13 cellular contexts compared by ENCODE assay signal in genomic region chr2:170651603-170652002, GRCh38.
DNase-seq lines count a peak whose midpoint lies in the region; ATAC-seq, FAIRE-seq and TF ChIP-seq lines count a peak whose summit lies in the region.
"Had no signal": no experiment of that assay in that cellular context is flagged by ENCODE, and none has a peak within 500 bp of the region (broad histone marks: within the 10 kb centered on the region; RNA-seq: fewer than 3 reads in every experiment).

No MANE protein-coding gene starts in this region.

- FAIRE-seq in K562 (lab: Jason Lieb, UNC) = peak; percentile 85

- TF ChIP-seq POLR2A in K562 (conservative IDR thresholded peaks at IDR 0.05) (no peak), adrenal gland (IDR thresholded peaks at IDR 0.05) (no peak)

- H2AFZ ChIP-seq in K562 (ENCODE audit: low read depth, low read length) = peak overlapping the region; percentile 45

- H3K9ac ChIP-seq in K562 (ENCODE audit: insufficient read depth in 1 of 2, low read depth in 2 of 2, low read length in 2 of 2) = no peak overlapping the region

- H3K27ac ChIP-seq in K562 (ENCODE audit: extremely low read depth, low read depth, low read length) (no peak overlapping the region), adrenal gland (no peak overlapping the region)
- H3K27ac ChIP-seq: coronary artery, lower lobe of right lung, uterus had no signal

- no peak; the same call in 1 of the 2 replicates for TF ChIP-seq EP300 in K562 (IDR thresholded peaks at IDR 0.05; ENCODE audit: low read length)

- in situ Hi-C loops in K562 (cut with MboI) = no loop called here

- 27% methylated on average over 8 of the region's 8 CpGs for WGBS in K562 (ENCODE audit: insufficient coverage, low coverage, missing lambda C conversion rate)
- 54 to 62% (median 57%) methylated on average over 8 of the region's 8 CpGs for WGBS in adrenal gland, 4 donors

- H3K9me3 ChIP-seq in K562 (replicated peaks; ENCODE audit: control insufficient read depth, insufficient read depth, low read depth, low read length) = no peaks in the 10 kb centered on the region
- H3K9me3 ChIP-seq in adrenal gland (replicated peaks in 1 of 3) = no peaks in the 10 kb centered on the region
- H3K9me3 ChIP-seq: lower lobe of right lung, uterus had no signal

- H3K27me3 ChIP-seq in K562 (ENCODE audit: control insufficient read depth in 2 of 2, insufficient read depth in 2 of 2, low read length in 2 of 2) (peaks cover 0 to 3% of the 10 kb centered on the region in 2 experiments; a peak in 1 of 5 replicates), adrenal gland (no peaks in the 10 kb centered on the region)
- H3K27me3 ChIP-seq: uterus had no signal

- no peaks in the 10 kb centered on the region for H3K9me1 ChIP-seq in K562 (ENCODE audit: control insufficient read depth, insufficient read depth, low read length)

- peak; percentile 37 for DNase-seq in activated gamma-delta T cell treated with Interleukin-2 at 50 U/mL for 16 hours
- DNase-seq in activated gamma-delta T cell (lab: John Stamatoyannopoulos, UW) = no peak
- peak; percentile 40 to 51 for DNase-seq in activated CD4-positive, alpha-beta T cell treated with anti-CD3 and anti-CD28 coated beads for 4 hours
- peak in 2 of 4 experiments; percentile 17 to 50 for DNase-seq in K562 (ENCODE audit: extremely low read depth in 1 of 4, low spot score in 3 of 4)
- peak; percentile 41 to 87 (median 76) for DNase-seq in stimulated activated naive CD4-positive, alpha-beta T cell (lab: John Stamatoyannopoulos, UW)
- DNase-seq in putamen (ENCODE audit: low spot score) = no peak
- no peak for DNase-seq in adrenal gland
- DNase-seq in NCI-H1417 (lab: John Stamatoyannopoulos, UW) = no peak
- DNase-seq: lower lobe of right lung, NCI-H1694, NCI-H774, uterus had no signal

- POLR2A ChIA-PET in K562 (lab: Yijun Ruan, JAX) = interaction anchor here (0.6 kb wide), 1 partner anchor 151 kb away, joined by 3 read pairs; no protein-coding TSS in a partner anchor

- TF ChIP-seq RAD21 in K562 (CRISPR knock-in tag; conservative IDR thresholded peaks at IDR 0.05 in 1 of 2, IDR thresholded peaks at IDR 0.05 in 1 of 2) = no peak

- BruUV-seq in K562 (replicated peaks; lab: Mats Ljungman, UMichigan) = no TSS peak

- no peaks in the 10 kb centered on the region for H3K79me2 ChIP-seq in K562 (ENCODE audit: control insufficient read depth, insufficient read depth, low read length)

- CTCF ChIA-PET in K562 (lab: Yijun Ruan, JAX; ENCODE audit: low intra/inter-chr PET ratio) = no interaction called here

- peak; percentile 42; the same call in 2 of the 3 replicates for ATAC-seq in K562
- ATAC-seq: lower lobe of right lung had no signal

- no peaks in the 10 kb centered on the region for H3K36me3 ChIP-seq in K562 (ENCODE audit: control insufficient read depth, insufficient read depth, low read length)
- no peaks in the 10 kb centered on the region for H3K36me3 ChIP-seq in adrenal gland (replicated peaks in 1 of 2)
- H3K36me3 ChIP-seq: lower lobe of right lung, uterus had no signal

- no peak for TF ChIP-seq CTCF in K562 (IDR thresholded peaks at IDR 0.05 in 2 of 3, conservative IDR thresholded peaks at IDR 0.05 in 1 of 3; ENCODE audit: insufficient read depth in 2 of 3, low read depth in 1 of 3, low read length in 3 of 3)
- TF ChIP-seq CTCF in adrenal gland (IDR thresholded peaks at IDR 0.05) = no peak

- H3K4me2 ChIP-seq in K562 (ENCODE audit: insufficient read depth, low read length) = no peak overlapping the region

- intact Hi-C loops in K562 (cut with micrococcal nuclease) = no loop called here
- intact Hi-C loops in adrenal gland (cut with DNase I) = no loop called here

- H3K4me3 ChIP-seq in K562 (no peak overlapping the region), adrenal gland (no peak overlapping the region)
- H3K4me3 ChIP-seq: coronary artery, lower lobe of right lung, uterus had no signal

- H4K20me1 ChIP-seq in K562 (replicated peaks; ENCODE audit: control insufficient read depth, insufficient read depth, low read length) = no peaks in the 10 kb centered on the region

- H3K4me1 ChIP-seq in K562 (replicated peaks in 1 of 2; ENCODE audit: control insufficient read depth in 2 of 2, insufficient read depth in 2 of 2, low read length in 2 of 2) (peaks cover 3 to 6% of the 10 kb centered on the region in 2 experiments; a peak in 3 of 5 replicates), adrenal gland (replicated peaks in 1 of 2) (no peaks in the 10 kb centered on the region)
- H3K4me1 ChIP-seq: lower lobe of right lung, uterus had no signal

TF ChIP-seq in K562, 482 proteins besides CTCF, POLR2A, EP300 and RAD21 (continues in another document):
- TF ChIP-seq MITF (IDR thresholded peaks at IDR 0.05) (no peak), MNT (conservative IDR thresholded peaks at IDR 0.05) (peak; percentile 28 to 53; a peak in 1 of 4 replicates), SREBF2 (CRISPR knock-in tag; IDR thresholded peaks at IDR 0.05) (no peak), YBX1 (IDR thresholded peaks at IDR 0.05) (no peak), ZFP30 (CRISPR knock-in tag; IDR thresholded peaks at IDR 0.05; ENCODE audit: borderline replicate concordance) (no peak), ZNF699 (CRISPR knock-in tag; IDR thresholded peaks at IDR 0.05; ENCODE audit: insufficient replicate concordance) (no peak), ZNF311 (CRISPR knock-in tag; IDR thresholded peaks at IDR 0.05) (no peak), FOS (IDR thresholded peaks at IDR 0.05; ENCODE audit: extremely low read depth, insufficient read length) (no peak), ZFP36 (IDR thresholded peaks at IDR 0.05; ENCODE audit: low read depth, low read length, partially characterized antibody) (no peak), HOXB6 (CRISPR knock-in tag; IDR thresholded peaks at IDR 0.05; ENCODE audit: borderline replicate concordance) (no peak), ZC3H4 (CRISPR knock-in tag; IDR thresholded peaks at IDR 0.05; ENCODE audit: borderline replicate concordance) (no peak), E4F1 (CRISPR knock-in tag; IDR thresholded peaks at IDR 0.05; ENCODE audit: borderline replicate concordance) (no peak), FOXO4 (CRISPR knock-in tag; IDR thresholded peaks at IDR 0.05) (no peak), ZNF121 (CRISPR knock-in tag; conservative IDR thresholded peaks at IDR 0.05) (no peak), MECOM (CRISPR knock-in tag; IDR thresholded peaks at IDR 0.05) (peak; percentile 41; the same call in 1 of the 2 replicates), NBN (IDR thresholded peaks at IDR 0.05; ENCODE audit: low read depth) (no peak), LCOR (CRISPR knock-in tag; IDR thresholded peaks at IDR 0.05) (no peak), ZNF140 (CRISPR knock-in tag; IDR thresholded peaks at IDR 0.05) (no peak), EP400 (IDR thresholded peaks at IDR 0.05) (peak; percentile 27; the same call in 1 of the 2 replicates)

Comparison
In these comparisons a context has a peak if more than half of its experiments do, and no peak if none do; other contexts are left out.
1. DNase-seq: peak in activated gamma-delta T cell treated with Interleukin-2 at 50 U/mL for 16 hours (single experiment), activated CD4-positive, alpha-beta T cell treated with anti-CD3 and anti-CD28 coated beads for 4 hours (2 of 2) and stimulated activated naive CD4-positive, alpha-beta T cell (6 of 6); none in activated gamma-delta T cell (single experiment), putamen (single experiment), adrenal gland (0 of 7) and NCI-H1417 (0 of 3).